In genomic region chr4:60020389-60020788, GRCh38 we compare ENCODE assay signal across 19 cellular contexts.
"Had no signal": no experiment of that assay in that cellular context is flagged by ENCODE, and none has a peak within 500 bp of the region (broad histone marks: within the 10 kb centered on the region; RNA-seq: fewer than 3 reads in every experiment).

No MANE protein-coding gene starts in this region.

- H3K4me3 ChIP-seq: lower lobe of right lung, psoas muscle, stomach, thoracic aorta, transverse colon had no signal

- H3K27me3 ChIP-seq: neutrophil, stomach, transverse colon had no signal

- H3K27me3 Mint-ChIP-seq: central memory CD8-positive, alpha-beta T cell; memory B cell; naive thymus-derived CD4-positive, alpha-beta T cell had no signal

- H3K27ac Mint-ChIP-seq: immature natural killer cell; memory B cell; naive thymus-derived CD4-positive, alpha-beta T cell had no signal

- H3K36me3 ChIP-seq: lower lobe of right lung, neutrophil, stomach, thoracic aorta, transverse colon had no signal

- ATAC-seq: esophagus mucosa; left lobe of liver; lower lobe of right lung; naive thymus-derived CD4-positive, alpha-beta T cell; psoas muscle had no signal

- H3K36me3 Mint-ChIP-seq: immature natural killer cell; memory B cell; naive thymus-derived CD4-positive, alpha-beta T cell had no signal

- DNase-seq: cortex of kidney; effector memory CD4-positive, alpha-beta T cell; immature natural killer cell; kidney; lower lobe of right lung; naive thymus-derived CD4-positive, alpha-beta T cell; psoas muscle; small intestine; stimulated activated CD4-positive, alpha-beta T cell treated with anti-CD3 and anti-CD28 coated beads, Interleukin-12 subunit alpha, Interleukin-12 subunit beta, amount 100 ng/mL, for 4 hours; stimulated activated naive CD4-positive, alpha-beta T cell; stomach; substantia nigra; transverse colon had no signal

- H3K9me3 Mint-ChIP-seq: central memory CD8-positive, alpha-beta T cell had no signal

- H3K4me1 Mint-ChIP-seq: central memory CD8-positive, alpha-beta T cell; immature natural killer cell; memory B cell; naive thymus-derived CD4-positive, alpha-beta T cell had no signal

- H3K4me3 Mint-ChIP-seq: central memory CD8-positive, alpha-beta T cell; immature natural killer cell; memory B cell; naive thymus-derived CD4-positive, alpha-beta T cell had no signal

- H3K4me1 ChIP-seq: lower lobe of right lung, psoas muscle, stomach, transverse colon had no signal

- H3K27ac ChIP-seq: lower lobe of right lung, neutrophil, psoas muscle, stomach, thoracic aorta, transverse colon had no signal
